8 cellular contexts compared by ENCODE assay signal in the genomic region with DNA sequence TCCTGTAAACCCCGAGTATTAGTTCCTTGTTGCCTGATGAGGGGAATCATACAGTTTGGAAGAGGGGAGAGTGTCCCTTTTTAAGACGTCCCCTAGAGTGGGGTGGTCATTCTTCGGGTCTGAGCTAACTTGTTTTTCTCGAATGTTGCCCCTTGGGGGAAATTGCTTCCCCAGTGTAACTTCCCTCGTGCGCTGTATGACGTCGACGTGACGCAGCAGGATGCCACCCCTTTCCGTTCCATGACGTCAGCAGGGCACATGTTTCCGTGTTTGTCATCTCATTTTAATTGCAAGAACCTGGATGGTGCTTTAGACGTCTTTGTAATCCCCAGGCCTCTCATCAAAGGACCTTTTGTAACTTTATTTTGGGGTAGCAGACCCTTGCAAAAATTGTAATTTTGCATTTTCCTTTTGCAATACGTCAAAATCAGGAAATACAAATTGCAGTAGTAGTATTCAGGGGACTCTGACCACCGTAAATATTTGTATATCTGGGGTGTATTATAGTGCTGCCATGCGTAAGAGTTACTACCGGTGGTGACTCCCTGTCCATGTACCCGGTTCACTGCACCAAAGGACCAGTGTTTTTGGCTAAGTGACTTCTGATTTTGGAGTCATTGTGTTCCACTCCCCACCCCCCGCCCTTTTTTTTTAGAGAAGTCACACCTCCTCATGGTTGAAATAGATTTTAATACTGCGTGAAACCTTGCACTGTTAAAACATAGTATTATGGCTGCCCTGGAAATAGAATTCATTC. TPM values are rescaled to one million over a fixed set of nuclear protein-coding genes. Genes with fewer than 3 reads are reported as not detected.
DNase-seq lines count a peak whose midpoint lies in the region; ATAC-seq and TF ChIP-seq lines count a peak whose summit lies in the region.

No MANE protein-coding gene starts in this region.

- H3K27ac ChIP-seq in rectal smooth muscle tissue (ENCODE audit: low read depth, low read length) = peak overlapping the region; percentile 94
- H3K27ac ChIP-seq in aorta (ENCODE audit: low read depth in 1 of 2, low read length in 2 of 2) = peak overlapping the region in 1 of 2 donors; percentile 87

- no peaks in the 10 kb centered on the region for H3K9me3 ChIP-seq in aorta (ENCODE audit: control insufficient read depth, low read length)

- peak overlapping the region; percentile 79 for H3K9ac ChIP-seq in rectal smooth muscle tissue (ENCODE audit: low read length)

- ATAC-seq in GM21576 (IDR thresholded peaks at IDR 0.05; ENCODE audit: unreplicated experiment) (peak; percentile 16), left ventricle myocardium superior (peak; percentile 12), aorta (ENCODE audit: low FRiP score) (peak; percentile 75)

- DNase-seq in CMK (ENCODE audit: low read depth) (peak; percentile 81), LNCaP clone FGC (ENCODE audit: low read depth) (no peak), T-helper 2 cell (peak; percentile 62 to 95 (median 85)), amygdala (lab: John Stamatoyannopoulos, UW) (peak in 37 of 56 donors; percentile 2 to 68 (median 36)), left ventricle myocardium superior (peak; percentile 78), aorta (peak; percentile 90 to 95)

- intact Hi-C loops in left ventricle myocardium superior (cut with micrococcal nuclease) (no loop called here), aorta (cut with DNase I) (loop anchor here in 1 of 2 donors (2.0 kb wide), 1 partner anchor 506 kb away; no protein-coding TSS in a partner anchor)

- no peaks in the 10 kb centered on the region for H3K27me3 ChIP-seq in rectal smooth muscle tissue (ENCODE audit: control insufficient read depth, insufficient read depth, low read length)
- H3K27me3 ChIP-seq in aorta (ENCODE audit: control insufficient read depth in 1 of 2, insufficient read depth in 2 of 2, low read length in 1 of 2) = no peaks in the 10 kb centered on the region

- no peaks in the 10 kb centered on the region for H3K36me3 ChIP-seq in rectal smooth muscle tissue (ENCODE audit: control insufficient read depth, insufficient read depth, low read length)
- peaks cover 0 to under 1% of the 10 kb centered on the region in 2 donors for H3K36me3 ChIP-seq in aorta (ENCODE audit: control insufficient read depth in 1 of 2, insufficient read depth in 2 of 2, low read length in 1 of 2)

- TF ChIP-seq CTCF in LNCaP clone FGC (IDR thresholded peaks at IDR 0.05; ENCODE audit: control insufficient read depth, extremely low read depth, insufficient read depth) = no peak

- H3K4me3 ChIP-seq in LNCaP clone FGC (ENCODE audit: low read depth, low read length) = peak overlapping the region; percentile 94
- H3K4me3 ChIP-seq in rectal smooth muscle tissue (ENCODE audit: low read length) = peak overlapping the region; percentile 100
- peak overlapping the region; percentile 58 to 77 for H3K4me3 ChIP-seq in aorta (ENCODE audit: low read length in 2 of 2)

- H3K4me1 ChIP-seq in rectal smooth muscle tissue (ENCODE audit: control insufficient read depth, insufficient read depth, low read length) (peaks cover 4% of the 10 kb centered on the region), aorta (ENCODE audit: control insufficient read depth in 1 of 2, insufficient read depth in 2 of 2, low read length in 2 of 2) (no peaks in the 10 kb centered on the region)

- WGBS in aorta, 2 donors = 24 to 25% methylated on average over 21 of the region's 21 CpGs

RNA-seq across cellular contexts. Expression of gene BABAM2, which starts 0.7 kb away (rescaled TPM):
- total RNA-seq in left ventricle myocardium superior (56.8 TPM), aorta (10 to 100 TPM; 52.3 to 53.8 TPM)
- polyA plus RNA-seq in aorta = 10 to 100 TPM; 17.2 to 20.7 TPM

RNA-seq across cellular contexts. Expression of gene RBKS, which starts 1.1 kb away (rescaled TPM):
- 3.3 TPM for total RNA-seq in left ventricle myocardium superior
- 1 to 10 TPM; 4.4 to 4.7 TPM for total RNA-seq in aorta
- 1 to 10 TPM in 1 of 2 donors, under 1 TPM in 1; 0.90 to 6.5 TPM for polyA plus RNA-seq in aorta

Comparison
In these comparisons a context has a peak if more than half of its experiments do, and no peak if none do; other contexts are left out.
1. ATAC-seq: peak in every context shown above with its lines; median percentile 75 in aorta; 16 in GM21576; 12 in left ventricle myocardium superior.